ENCODE assay signal across 28 cellular contexts in the genomic region with DNA sequence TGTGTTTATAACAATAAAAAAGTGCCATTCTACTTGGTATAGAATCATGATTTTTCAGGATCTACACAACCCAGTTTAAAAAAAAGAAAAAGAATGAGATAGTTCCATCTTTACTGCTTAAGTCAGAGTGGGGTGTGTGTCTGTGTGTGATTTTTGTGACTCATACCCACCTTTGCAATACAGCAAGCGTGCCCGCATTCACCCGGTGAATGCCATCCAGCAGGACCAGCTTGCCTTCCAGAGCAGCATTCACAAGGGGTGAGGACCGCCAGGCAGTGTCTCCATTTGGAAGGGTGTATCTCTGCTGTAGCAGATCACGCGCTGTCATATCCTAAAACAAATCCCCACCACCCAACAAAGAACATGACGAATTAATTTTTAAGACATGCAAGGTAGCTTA.
"Had no signal": no experiment of that assay in that cellular context is flagged by ENCODE, and none has a peak within 500 bp of the region (broad histone marks: within the 10 kb centered on the region; RNA-seq: fewer than 3 reads in every experiment).

No MANE protein-coding gene starts in this region.

- H3K4me3 ChIP-seq: body of pancreas, esophagus squamous epithelium, hepatocyte, ovary, psoas muscle, right atrium auricular region, smooth muscle cell, upper lobe of left lung, vagina had no signal

- ATAC-seq: body of pancreas; left colon; naive thymus-derived CD4-positive, alpha-beta T cell; stimulated activated memory B cell treated with anti-CD40 and anti-IgM and Interleukin-4, amounts not matched to agents 10 μg/mL and 1 μg/mL and 100 μg/mL, for 72 hours; stimulated activated naive CD8-positive, alpha-beta T cell treated with anti-CD3 and anti-CD28 coated beads, Interleukin-15, amount 100 ng/mL, for 72 hours had no signal

- H3K36me3 ChIP-seq: ovary, right atrium auricular region had no signal

- H3K27me3 ChIP-seq: body of pancreas, esophagus squamous epithelium, hepatocyte, ovary, right atrium auricular region, upper lobe of left lung, vagina had no signal

- H3K9me3 ChIP-seq: body of pancreas, esophagus squamous epithelium, ovary, psoas muscle, right atrium auricular region, upper lobe of left lung, vagina had no signal

- H3K4me2 ChIP-seq: hepatocyte, smooth muscle cell had no signal

- H3K27ac ChIP-seq: body of pancreas, esophagus squamous epithelium, hepatocyte, ovary, psoas muscle, right atrium auricular region, upper lobe of left lung, vagina had no signal

- H2AFZ ChIP-seq: hepatocyte had no signal

- DNase-seq: activated CD4-positive, alpha-beta T cell treated with anti-CD3 and anti-CD28 coated beads for 4 hours; activated CD4-positive, alpha-beta T cell treated with anti-CD3 and anti-CD28 coated beads, Interleukin-2, amount 50 U/mL, for 48 hours; activated CD4-positive, CD25-positive, alpha-beta regulatory T cell; activated CD8-positive, alpha-beta memory T cell treated with anti-CD3 and anti-CD28 coated beads for 24 hours; activated effector memory CD4-positive, alpha-beta T cell treated with Interleukin-2 at 50 U/mL for 16 hours; activated naive CD4-positive, alpha-beta T cell treated with Interleukin-2 at 50 U/mL for 16 hours; body of pancreas; cortex of kidney; endodermal cell; esophagus squamous epithelium; foreskin melanocyte; left colon; midbrain; naive thymus-derived CD4-positive, alpha-beta T cell; ovary; psoas muscle; stimulated activated CD4-positive, alpha-beta T cell treated with anti-CD3 and anti-CD28 coated beads, Interleukin-1b, Interleukin-23, amount 100 ng/mL, for 48 hours; stimulated activated CD4-positive, alpha-beta T cell treated with anti-CD3 and anti-CD28 coated beads, Interleukin-4, amount 100 ng/mL, for 4 hours; stimulated activated CD8-positive, alpha-beta memory T cell treated with anti-CD3 and anti-CD28 coated beads, Interleukin-4, amount 100 ng/mL, for 48 hours; stimulated activated naive CD8-positive, alpha-beta T cell treated with anti-CD3 and anti-CD28 coated beads, Interleukin-15, amount 100 ng/mL, for 72 hours; substantia nigra; T-helper 1 cell; upper lobe of left lung had no signal

- H3K4me1 ChIP-seq: body of pancreas, upper lobe of left lung had no signal

- H3K79me2 ChIP-seq: hepatocyte had no signal
